ENCODE assay signal across 8 cellular contexts in the genomic region with DNA sequence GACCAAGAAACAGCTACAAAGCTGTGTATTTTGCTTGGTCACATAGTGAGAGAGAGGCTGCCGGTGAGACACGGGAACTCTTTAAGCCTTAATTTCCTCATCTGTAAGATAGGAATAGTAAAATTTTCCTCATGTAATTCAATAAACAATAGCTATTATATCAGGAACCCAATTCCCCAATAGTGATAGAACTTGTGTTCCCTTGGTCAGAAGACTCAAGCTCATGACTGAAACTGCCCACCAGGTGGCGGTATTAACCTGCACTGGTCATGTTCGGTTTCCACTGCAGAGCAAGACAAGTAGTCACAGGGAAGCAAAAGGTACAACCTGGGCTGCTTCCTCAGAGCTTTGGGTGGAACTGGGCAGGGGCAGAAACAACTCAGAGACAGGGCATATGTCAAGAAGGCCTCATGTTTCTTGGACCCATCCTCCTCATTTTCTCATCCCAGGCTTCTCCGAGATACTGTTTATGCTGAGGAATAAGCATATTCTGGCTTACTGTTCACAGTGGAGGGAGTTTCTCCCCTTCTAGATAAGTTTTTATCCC. TPM values are rescaled to one million over a fixed set of nuclear protein-coding genes. Genes with fewer than 3 reads are reported as not detected.
DNase-seq lines count a peak whose midpoint lies in the region; ATAC-seq and TF ChIP-seq lines count a peak whose summit lies in the region.

No MANE protein-coding gene starts in this region.

- intact Hi-C loops in CD4-positive, alpha-beta memory T cell (cut with micrococcal nuclease), result loop anchor here (1.0 to 2.0 kb wide), 4 partner anchors 49 to 429 kb away; no protein-coding TSS in a partner anchor

- no peak overlapping the region for H3K4me3 Mint-ChIP-seq in CD4-positive, alpha-beta memory T cell
- H3K4me3 Mint-ChIP-seq in HFFc6, result no peak overlapping the region

- in situ Hi-C loops in T47D (cut with HindIII; ENCODE audit: low pct_unique_long_range_greater_than_20kb, low sequenced_read_pairs), result no loop called here

- no peaks in the 10 kb centered on the region for H3K9me3 ChIP-seq in CD4-positive, alpha-beta memory T cell (ENCODE audit: control insufficient read depth in 1 of 2, low read length in 2 of 2)

- TF ChIP-seq CTCF in HFFc6 (IDR thresholded peaks at IDR 0.05) (peak; percentile 97), WI38 (IDR thresholded peaks at IDR 0.05; ENCODE audit: low read depth, low read length) (peak; percentile 85)

- ATAC-seq in HG03196 (IDR thresholded peaks at IDR 0.05; ENCODE audit: unreplicated experiment), result no peak

- peaks cover 3 to 16% of the 10 kb centered on the region in 2 donors for H3K36me3 Mint-ChIP-seq in CD4-positive, alpha-beta memory T cell
- no peaks in the 10 kb centered on the region for H3K36me3 Mint-ChIP-seq in HFFc6 (ENCODE audit: low read depth)

- H3K27ac ChIP-seq in CD4-positive, alpha-beta memory T cell (ENCODE audit: low read depth, low read length), result no peak overlapping the region

- CTCF ChIA-PET in CD4-positive, alpha-beta memory T cell (lab: Charles Lee; ENCODE audit: partially characterized antibody), result interaction anchor here (0.6 to 38.6 kb wide), 50 partner anchors 9 to 415 kb away, joined by 3 to 1070 read pairs (median 4); a partner anchor contains a TSS

- no peaks in the 10 kb centered on the region for H3K27me3 ChIP-seq in CD4-positive, alpha-beta memory T cell (ENCODE audit: insufficient read depth, low read length)

- H3K27ac Mint-ChIP-seq in CD4-positive, alpha-beta memory T cell, result peak overlapping the region in 1 of 7 donors; percentile 41
- no peak overlapping the region for H3K27ac Mint-ChIP-seq in HFFc6

- DNase-seq in CD4-positive, alpha-beta memory T cell, result peak; percentile 80 to 86 (median 81)
- DNase-seq in HFFc6 (peak; percentile 81), NCI-H226 (peak; percentile 68), T47D (ENCODE audit: low read depth in 1 of 2, low spot score in 1 of 2) (peak; percentile 63 to 85), islet precursor cell (peak; percentile 94)
- DNase-seq in stimulated activated CD4-positive, alpha-beta T cell treated with anti-CD3 and anti-CD28 coated beads, Interleukin-1b, Interleukin-23, amount 100 ng/mL, for 4 hours (ENCODE audit: low read depth in 2 of 2), result peak; percentile 80 to 91

- H3K9me3 Mint-ChIP-seq in CD4-positive, alpha-beta memory T cell, result peaks cover 0 to 3% (median 0%) of the 10 kb centered on the region in 8 donors
- H3K9me3 Mint-ChIP-seq in HFFc6, result no peaks in the 10 kb centered on the region

- peaks cover 8% of the 10 kb centered on the region for H3K4me1 ChIP-seq in CD4-positive, alpha-beta memory T cell (ENCODE audit: insufficient read depth, low read length)

- no peaks in the 10 kb centered on the region for H3K27me3 Mint-ChIP-seq in CD4-positive, alpha-beta memory T cell
- no peaks in the 10 kb centered on the region for H3K27me3 Mint-ChIP-seq in HFFc6 (ENCODE audit: insufficient read depth)

- H3K36me3 ChIP-seq in CD4-positive, alpha-beta memory T cell (ENCODE audit: insufficient read depth, low read length), result no peaks in the 10 kb centered on the region

- POLR2A ChIA-PET in CD4-positive, alpha-beta memory T cell (lab: Charles Lee; ENCODE audit: partially characterized antibody), result interaction anchor here (0.8 to 3.5 kb wide), 12 partner anchors 8 to 434 kb away, joined by 3 to 82 read pairs (median 5); a partner anchor contains a TSS

- H3K4me3 ChIP-seq in CD4-positive, alpha-beta memory T cell (ENCODE audit: low read length in 2 of 2), result no peak overlapping the region
- no peak overlapping the region for H3K4me3 ChIP-seq in WI38 (ENCODE audit: low read depth, low read length)

- H3K4me1 Mint-ChIP-seq in CD4-positive, alpha-beta memory T cell, result peaks cover 0 to 4% (median 0%) of the 10 kb centered on the region in 4 donors
- peaks cover 6% of the 10 kb centered on the region for H3K4me1 Mint-ChIP-seq in HFFc6 (ENCODE audit: low read depth)

RNA-seq across cellular contexts. Expression of a gene that starts 4.2 kb away (rescaled TPM):
- total RNA-seq in CD4-positive, alpha-beta memory T cell, result 1 to 10 TPM; 2.8 to 3.9 TPM
- polyA plus RNA-seq in CD4-positive, alpha-beta memory T cell, result 1 to 10 TPM in 1 of 2 donors, under 1 TPM in 1; 0.30 to 1.3 TPM
- 10 to 100 TPM; 66.0 to 79.7 (median 74.9) TPM for total RNA-seq in HFFc6 (2021; fragmentation: NEBNext Ultra II Directional; extraction: Animal tissue kit (Norgen Biotek cat#: 25700))

RNA-seq across cellular contexts. Expression of a gene that starts 23.4 kb away (rescaled TPM):
- total RNA-seq in CD4-positive, alpha-beta memory T cell, result 10 to 100 TPM; 13.2 to 13.3 TPM
- 1 to 10 TPM; 6.0 to 7.9 TPM for polyA plus RNA-seq in CD4-positive, alpha-beta memory T cell
- total RNA-seq in HFFc6 (2021; fragmentation: NEBNext Ultra II Directional; extraction: Animal tissue kit (Norgen Biotek cat#: 25700)), result 1 to 10 TPM; 3.6 to 7.0 (median 5.7) TPM

RNA-seq across cellular contexts. Expression of a gene that starts 29.7 kb away (rescaled TPM):
- 10 to 100 TPM; 32.6 to 35.7 TPM for total RNA-seq in CD4-positive, alpha-beta memory T cell
- polyA plus RNA-seq in CD4-positive, alpha-beta memory T cell, result 10 to 100 TPM; 29.1 to 31.3 TPM
- 10 to 100 TPM; 13.0 to 23.5 (median 19.6) TPM for total RNA-seq in HFFc6 (2021; fragmentation: NEBNext Ultra II Directional; extraction: Animal tissue kit (Norgen Biotek cat#: 25700))

RNA-seq across cellular contexts. Expression of a gene that starts 48.1 kb away (rescaled TPM):
- total RNA-seq in CD4-positive, alpha-beta memory T cell, result 10 to 100 TPM; 31.4 to 33.6 TPM
- 10 to 100 TPM; 52.9 to 56.6 TPM for polyA plus RNA-seq in CD4-positive, alpha-beta memory T cell
- 100 to 1,000 TPM; 221 to 259 (median 241) TPM for total RNA-seq in HFFc6 (2021; fragmentation: NEBNext Ultra II Directional; extraction: Animal tissue kit (Norgen Biotek cat#: 25700))

RNA-seq across cellular contexts. Expression of a gene that starts 55.4 kb away (rescaled TPM):
- not detected for total RNA-seq in CD4-positive, alpha-beta memory T cell
- polyA plus RNA-seq in CD4-positive, alpha-beta memory T cell, result not detected
- under 1 TPM in 1 of 6 experiments, not detected in 5; 0.12 TPM for total RNA-seq in HFFc6 (2021; fragmentation: NEBNext Ultra II Directional; extraction: Animal tissue kit (Norgen Biotek cat#: 25700))

Comparison
In these comparisons a context has a peak if more than half of its experiments do, and no peak if none do; other contexts are left out.
1. RNA of a gene that starts 4.2 kb away (total RNA-seq): 66.0 to 79.7 TPM in HFFc6; 2.8 to 3.9 TPM in CD4-positive, alpha-beta memory T cell; every median in the first group is over 10 times any median in the second.
2. Peak in every context shown above with its lines, with median percentiles within 50 percentile points of each other: DNase-seq.